In genomic region chr15:64009798-64010241, GRCh38 we compare ENCODE assay signal across 8 cellular contexts. TPM values are rescaled to one million over a fixed set of nuclear protein-coding genes. Genes with fewer than 3 reads are reported as not detected.
A peak's percentile ranks its signal among the peaks of the same experiment; 100 is the strongest.
DNase-seq lines count a peak whose midpoint lies in the region; ATAC-seq and TF ChIP-seq lines count a peak whose summit lies in the region.

No MANE protein-coding gene starts in this region.

- TF ChIP-seq CTCF in OCI-LY3 (IDR thresholded peaks at IDR 0.05; ENCODE audit: low read depth, low read length), result no peak
- TF ChIP-seq CTCF in SK-N-SH (IDR thresholded peaks at IDR 0.05), result no peak
- TF ChIP-seq CTCF in CD14-positive monocyte (IDR thresholded peaks at IDR 0.05), result no peak
- TF ChIP-seq CTCF in GM13977 (IDR thresholded peaks at IDR 0.05; ENCODE audit: extremely low read depth, insufficient read depth, missing control alignments), result no peak

- H3K27ac Mint-ChIP-seq in activated naive CD4-positive, alpha-beta T cell treated with anti-CD3 and anti-CD28 coated beads, Interleukin-2, amount 50 U/mL, for 24 hours, result peak overlapping the region; percentile 89
- peak overlapping the region in 1 of 7 donors; percentile 58 for H3K27ac Mint-ChIP-seq in CD14-positive monocyte

- H3K79me2 ChIP-seq in OCI-LY3 (ENCODE audit: low read length) (peaks cover 2% of the 10 kb centered on the region; the same call in 1 of the 2 replicates), SK-N-SH (ENCODE audit: insufficient read depth) (no peaks in the 10 kb centered on the region)

- DNase-seq in stimulated activated CD4-positive, alpha-beta T cell treated with anti-CD3 and anti-CD28 coated beads, Interleukin-12 subunit alpha, Interleukin-12 subunit beta, amount 100 ng/mL, for 48 hours (ENCODE audit: low read depth in 2 of 3, low spot score in 1 of 3), result peak; percentile 33 to 46 (median 45)
- DNase-seq in SK-N-SH (no peak), CD14-positive monocyte (ENCODE audit: low spot score) (no peak), GM13977 (ENCODE audit: low spot score) (no peak)

- peaks cover 2% of the 10 kb centered on the region for H3K36me3 ChIP-seq in OCI-LY3 (replicated peaks; ENCODE audit: low read depth, low read length)
- no peaks in the 10 kb centered on the region for H3K36me3 ChIP-seq in SK-N-SH (replicated peaks in 1 of 2; ENCODE audit: control insufficient read depth in 1 of 2, insufficient read depth in 2 of 2, low read length in 1 of 2)

- no peak for TF ChIP-seq EP300 in SK-N-SH (IDR thresholded peaks at IDR 0.05; ENCODE audit: borderline replicate concordance in 1 of 2, low read depth in 1 of 2, low read length in 1 of 2)

- no peak overlapping the region for H2AFZ ChIP-seq in OCI-LY3 (ENCODE audit: low read depth, low read length)
- no peak overlapping the region for H2AFZ ChIP-seq in SK-N-SH (ENCODE audit: low read depth)

- H3K9ac ChIP-seq in OCI-LY3 (ENCODE audit: low read length) (peak overlapping the region; percentile 67), SK-N-SH (no peak overlapping the region)

- CTCF ChIA-PET in SK-N-SH (lab: Yijun Ruan, JAX), result interaction anchor here (1.6 kb wide), 1 partner anchor 36 kb away, joined by 3 read pairs; the partner anchor contains the start of gene DAPK2

- POLR2A ChIA-PET in SK-N-SH (lab: Yijun Ruan, JAX), result no interaction called here

- peaks cover 1% of the 10 kb centered on the region for H3K36me3 Mint-ChIP-seq in activated naive CD4-positive, alpha-beta T cell treated with anti-CD3 and anti-CD28 coated beads, Interleukin-2, amount 50 U/mL, for 24 hours
- no peaks in the 10 kb centered on the region for H3K36me3 Mint-ChIP-seq in CD14-positive monocyte

- 71% methylated on average over 3 of the region's 3 CpGs for WGBS in SK-N-SH (ENCODE audit: low lambda C conversion rate)

- H3K27ac ChIP-seq in OCI-LY3 (ENCODE audit: low read length) (peak overlapping the region; percentile 96), SK-N-SH (ENCODE audit: low read depth in 2 of 2, low read length in 1 of 2) (no peak overlapping the region)

- no peak for TF ChIP-seq RAD21 in SK-N-SH (IDR thresholded peaks at IDR 0.05; ENCODE audit: low read length)

- no peaks in the 10 kb centered on the region for H3K27me3 Mint-ChIP-seq in activated naive CD4-positive, alpha-beta T cell treated with anti-CD3 and anti-CD28 coated beads, Interleukin-2, amount 50 U/mL, for 24 hours
- peaks cover 0 to 4% (median 1%) of the 10 kb centered on the region in 3 donors for H3K27me3 Mint-ChIP-seq in CD14-positive monocyte (ENCODE audit: low read depth in 3 of 3)

- no peaks in the 10 kb centered on the region for H3F3A ChIP-seq in SK-N-SH (replicated peaks; ENCODE audit: insufficient read depth)

- H3K9me3 ChIP-seq in OCI-LY3 (ENCODE audit: insufficient read depth, low read length) (no peaks in the 10 kb centered on the region), SK-N-SH (no peaks in the 10 kb centered on the region)

- ATAC-seq in GM18867 (IDR thresholded peaks at IDR 0.05; ENCODE audit: unreplicated experiment) (peak; percentile 49), HG02970 (IDR thresholded peaks at IDR 0.05; ENCODE audit: low FRiP score, unreplicated experiment) (no peak)

- no peaks in the 10 kb centered on the region for H4K20me1 ChIP-seq in OCI-LY3 (ENCODE audit: insufficient read depth, low read length)
- H4K20me1 ChIP-seq in SK-N-SH (ENCODE audit: insufficient read depth), result no peaks in the 10 kb centered on the region

- peaks cover 45% of the 10 kb centered on the region for H3K4me1 Mint-ChIP-seq in activated naive CD4-positive, alpha-beta T cell treated with anti-CD3 and anti-CD28 coated beads, Interleukin-2, amount 50 U/mL, for 24 hours
- peaks cover 19% of the 10 kb centered on the region for H3K4me1 Mint-ChIP-seq in CD14-positive monocyte

- H3K4me2 ChIP-seq in OCI-LY3 (ENCODE audit: low read length) (peak overlapping the region; percentile 87), SK-N-SH (no peak overlapping the region)

- H3K9me2 ChIP-seq in SK-N-SH, result no peaks in the 10 kb centered on the region

- H3K4me1 ChIP-seq in OCI-LY3 (ENCODE audit: low read length) (peaks cover 59% of the 10 kb centered on the region), SK-N-SH (ENCODE audit: control insufficient read depth in 1 of 2, insufficient read depth in 2 of 2, low read depth in 1 of 2, low read length in 1 of 2) (peaks cover 9 to 12% of the 10 kb centered on the region in 2 experiments)

- H3K27me3 ChIP-seq in OCI-LY3 (ENCODE audit: low read depth, low read length) (no peaks in the 10 kb centered on the region), SK-N-SH (ENCODE audit: insufficient read depth) (no peaks in the 10 kb centered on the region)

- intact Hi-C loops in CD14-positive monocyte (cut with micrococcal nuclease), result no loop called here

- in situ Hi-C loops in GM13977 (cut with MboI; ENCODE audit: low pct_unique_long_range_greater_than_20kb, low sequenced_read_pairs, unreplicated experiment), result loop anchor here (25.0 kb wide), 1 partner anchor 98 kb away; no protein-coding TSS in a partner anchor

- H3K4me3 Mint-ChIP-seq in activated naive CD4-positive, alpha-beta T cell treated with anti-CD3 and anti-CD28 coated beads, Interleukin-2, amount 50 U/mL, for 24 hours, result peak overlapping the region; percentile 65
- no peak overlapping the region for H3K4me3 Mint-ChIP-seq in CD14-positive monocyte

- H3K4me3 ChIP-seq in OCI-LY3 (ENCODE audit: low read length) (peak overlapping the region; percentile 57), SK-N-SH (ENCODE audit: low read depth in 2 of 2, low read length in 1 of 2) (no peak overlapping the region)

- H3K9me3 Mint-ChIP-seq in activated naive CD4-positive, alpha-beta T cell treated with anti-CD3 and anti-CD28 coated beads, Interleukin-2, amount 50 U/mL, for 24 hours, result no peaks in the 10 kb centered on the region
- H3K9me3 Mint-ChIP-seq in CD14-positive monocyte, result peaks cover 0 to 2% (median 0%) of the 10 kb centered on the region in 7 donors

TF ChIP-seq in SK-N-SH, 30 proteins besides CTCF, POLR2A, EP300 and RAD21 (continues in another document):
- TF ChIP-seq PBX3 (IDR thresholded peaks at IDR 0.05), result no peak
- no peak for TF ChIP-seq GABPA (IDR thresholded peaks at IDR 0.05; ENCODE audit: low read depth)
- no peak for TF ChIP-seq YY1 (IDR thresholded peaks at IDR 0.05; ENCODE audit: low read depth)
- TF ChIP-seq RXRA (IDR thresholded peaks at IDR 0.05; ENCODE audit: borderline replicate concordance, low read depth), result no peak
- no peak for TF ChIP-seq TEAD4 (IDR thresholded peaks at IDR 0.05; ENCODE audit: borderline replicate concordance, insufficient read depth)
- no peak for TF ChIP-seq FOXJ3 (CRISPR knock-in tag; IDR thresholded peaks at IDR 0.05)
- no peak for TF ChIP-seq GATA2 (CRISPR knock-in tag; IDR thresholded peaks at IDR 0.05)
- no peak for TF ChIP-seq USF1 (IDR thresholded peaks at IDR 0.05; ENCODE audit: borderline replicate concordance, low read depth)
- no peak for TF ChIP-seq CHD2 (IDR thresholded peaks at IDR 0.05; ENCODE audit: low read length, partially characterized antibody)
- TF ChIP-seq RFX5 (IDR thresholded peaks at IDR 0.05; ENCODE audit: low read length), result no peak
- TF ChIP-seq FOXM1 (IDR thresholded peaks at IDR 0.05; ENCODE audit: low read depth), result no peak
- no peak for TF ChIP-seq TAF1 (IDR thresholded peaks at IDR 0.05; ENCODE audit: borderline replicate concordance, low read depth, low read length)
- TF ChIP-seq FOSL2 (IDR thresholded peaks at IDR 0.05; ENCODE audit: borderline replicate concordance, low read depth), result no peak
- no peak for TF ChIP-seq TCF12 (IDR thresholded peaks at IDR 0.05)
- no peak for TF ChIP-seq JUND (IDR thresholded peaks at IDR 0.05)
- no peak for TF ChIP-seq IRF3 (IDR thresholded peaks at IDR 0.05; ENCODE audit: low read depth, low read length)
- TF ChIP-seq EZH2phosphoT487 (IDR thresholded peaks at IDR 0.05; ENCODE audit: borderline replicate concordance, low read depth), result no peak

RNA-seq across cellular contexts. Expression of gene DAPK2, which starts 36.5 kb away (rescaled TPM):
- 1.2 and 1.4 TPM in 2 replicates for polyA plus RNA-seq in SK-N-SH (2012; rRNA removed)
- polyA plus RNA-seq in SK-N-SH (2012; cell fraction: cytosol; rRNA removed), result 0.63 and 0.94 TPM in 2 replicates
- polyA plus RNA-seq in SK-N-SH (2012; cell fraction: nucleus; rRNA removed), result 3.1 and 3.7 TPM in 2 replicates
- 1 to 10 TPM in 1 of 2 donors, under 1 TPM in 1; 0.59 to 2.1 TPM for polyA plus RNA-seq in CD14-positive monocyte

Comparison
In these comparisons a context has a peak if more than half of its experiments do, and no peak if none do; other contexts are left out.
1. DNase-seq: peak in stimulated activated CD4-positive, alpha-beta T cell treated with anti-CD3 and anti-CD28 coated beads, Interleukin-12 subunit alpha, Interleukin-12 subunit beta, amount 100 ng/mL, for 48 hours (3 of 3); none in SK-N-SH (single experiment), CD14-positive monocyte (single experiment) and GM13977 (single experiment).